In genomic region chr15:70096975-70097336, GRCh38 we compare ENCODE assay signal across 7 cellular contexts. TPM values are rescaled to one million over a fixed set of nuclear protein-coding genes. Genes with fewer than 3 reads are reported as not detected.
DNase-seq lines count a peak whose midpoint lies in the region; ATAC-seq and TF ChIP-seq lines count a peak whose summit lies in the region.

No MANE protein-coding gene starts in this region.

- ATAC-seq in stimulated activated naive B cell treated with anti-CD40 and anti-IgM and Interleukin-4, amounts not matched to agents 10 μg/mL and 1 μg/mL and 100 μg/mL, for 72 hours (replicated peaks), result no peak

- TF ChIP-seq CTCF in HEK293 (tag by site-specific recombination; IDR thresholded peaks at IDR 0.05) (no peak), VCaP (conservative IDR thresholded peaks at IDR 0.05) (no peak), hepatocyte (IDR thresholded peaks at IDR 0.05; ENCODE audit: poor library complexity) (no peak)

- DNase-seq in hepatocyte (ENCODE audit: low spot score), result peak; percentile 56
- DNase-seq in stimulated activated naive B cell treated with anti-CD40 and anti-IgM and Interleukin-4, amounts not matched to agents 10 μg/mL and 1 μg/mL and 100 μg/mL, for 72 hours, result no peak
- no peak for DNase-seq in T-helper 9 cell
- DNase-seq in amniotic stem cell (lab: John Stamatoyannopoulos, UW), result no peak
- DNase-seq in NCI-H510A (lab: John Stamatoyannopoulos, UW), result no peak

- H3K36me3 ChIP-seq in HEK293 (ENCODE audit: control insufficient read depth in 2 of 2, insufficient read depth in 1 of 2, low read length in 2 of 2) (peaks cover 13 to 36% of the 10 kb centered on the region in 2 experiments; a peak in 2 of 3 replicates), hepatocyte (replicated peaks; ENCODE audit: insufficient read depth, low read depth) (no peaks in the 10 kb centered on the region)

- H3K4me3 ChIP-seq in HEK293 (ENCODE audit: low read depth, low read length) (peak overlapping the region; percentile 92), hepatocyte (peak overlapping the region; percentile 77)

- H3K4me1 Mint-ChIP-seq in stimulated activated naive B cell treated with anti-CD40 and anti-IgM and Interleukin-4, amounts not matched to agents 10 μg/mL and 1 μg/mL and 100 μg/mL, for 72 hours, result peaks cover 39 to 83% of the 10 kb centered on the region in 2 donors

- no peaks in the 10 kb centered on the region for H3K9me3 Mint-ChIP-seq in stimulated activated naive B cell treated with anti-CD40 and anti-IgM and Interleukin-4, amounts not matched to agents 10 μg/mL and 1 μg/mL and 100 μg/mL, for 72 hours

- peaks cover 52% of the 10 kb centered on the region for H3K79me2 ChIP-seq in hepatocyte

- no peaks in the 10 kb centered on the region for H3K27me3 ChIP-seq in hepatocyte

- POLR2A ChIA-PET in HEK293 (lab: Yijun Ruan, JAX), result interaction anchor here (0.9 to 7.0 kb wide), 16 partner anchors 14 to 430 kb away, joined by 3 to 134 read pairs (median 4); no protein-coding TSS in a partner anchor

- peaks cover 4 to 7% of the 10 kb centered on the region in 2 donors for H3K36me3 Mint-ChIP-seq in stimulated activated naive B cell treated with anti-CD40 and anti-IgM and Interleukin-4, amounts not matched to agents 10 μg/mL and 1 μg/mL and 100 μg/mL, for 72 hours

- H3K27me3 Mint-ChIP-seq in stimulated activated naive B cell treated with anti-CD40 and anti-IgM and Interleukin-4, amounts not matched to agents 10 μg/mL and 1 μg/mL and 100 μg/mL, for 72 hours, result peaks cover 4 to 7% of the 10 kb centered on the region in 2 donors

- H3K4me1 ChIP-seq in HEK293 (ENCODE audit: control insufficient read depth, insufficient read depth, low read length) (peaks cover 38% of the 10 kb centered on the region), hepatocyte (ENCODE audit: insufficient read depth) (peaks cover 55% of the 10 kb centered on the region)

- H3K9me3 ChIP-seq in HEK293 (ENCODE audit: control insufficient read depth, insufficient read depth, low read depth, low read length) (no peaks in the 10 kb centered on the region), hepatocyte (ENCODE audit: low read depth) (no peaks in the 10 kb centered on the region)

- peak overlapping the region; percentile 21 for H2AFZ ChIP-seq in hepatocyte

- WGBS in hepatocyte (ENCODE audit: low lambda C conversion rate, missing lambda C conversion rate), result 1% methylated on average over 24 of the region's 52 CpGs

- peaks cover 18% of the 10 kb centered on the region for H4K20me1 ChIP-seq in hepatocyte (ENCODE audit: insufficient read depth, poor library complexity, severe bottlenecking)

- H3K27ac Mint-ChIP-seq in stimulated activated naive B cell treated with anti-CD40 and anti-IgM and Interleukin-4, amounts not matched to agents 10 μg/mL and 1 μg/mL and 100 μg/mL, for 72 hours, result no peak overlapping the region

- peak overlapping the region; percentile 99 for H3K27ac ChIP-seq in HEK293 (ENCODE audit: extremely low read depth, low read depth, low read length)
- H3K27ac ChIP-seq in VCaP, result peak overlapping the region; percentile 98
- H3K27ac ChIP-seq in hepatocyte, result peak overlapping the region; percentile 91

- H3K9me2 ChIP-seq in hepatocyte (replicated peaks; ENCODE audit: insufficient read depth), result no peaks in the 10 kb centered on the region

- peak overlapping the region; percentile 87 for H3K4me2 ChIP-seq in hepatocyte

- H3K4me3 Mint-ChIP-seq in stimulated activated naive B cell treated with anti-CD40 and anti-IgM and Interleukin-4, amounts not matched to agents 10 μg/mL and 1 μg/mL and 100 μg/mL, for 72 hours, result peak overlapping the region; percentile 86 to 96

- CTCF ChIA-PET in HEK293 (lab: Yijun Ruan, JAX), result interaction anchor here (0.6 to 2.0 kb wide), 7 partner anchors 32 to 411 kb away, joined by 3 to 5 read pairs (median 4); no protein-coding TSS in a partner anchor

TF ChIP-seq in HEK293, 187 proteins besides CTCF, POLR2A, EP300 and RAD21:
- TF ChIP-seq ZNF677 (tag by site-specific recombination; IDR thresholded peaks at IDR 0.05) (0 out of 2 replicates have a peak, but pooled peaks have one; percentile 25), ZBTB17 (tag by site-specific recombination; IDR thresholded peaks at IDR 0.05) (no peak), PBX3 (CRISPR knock-in tag; IDR thresholded peaks at IDR 0.05) (0 out of 2 replicates have a peak, but pooled peaks have one; percentile 5), ZNF2 (tag by site-specific recombination; IDR thresholded peaks at IDR 0.05) (no peak)

RNA-seq across cellular contexts. Expression of gene TLE3, which starts 0.8 kb away (rescaled TPM):
- total RNA-seq in hepatocyte, result 18.0 and 45.9 TPM in 2 replicates
- polyA plus RNA-seq in hepatocyte, result 21.2 and 32.8 TPM in 2 replicates
